ENCODE assay signal across 35 cellular contexts in genomic region chrX:149867488-149867887, GRCh38. TPM values are rescaled to one million over a fixed set of nuclear protein-coding genes. Genes with fewer than 3 reads are reported as not detected.
"Had no signal": no experiment of that assay in that cellular context is flagged by ENCODE, and none has a peak within 500 bp of the region (broad histone marks: within the 10 kb centered on the region; RNA-seq: fewer than 3 reads in every experiment).

No MANE protein-coding gene starts in this region.

- H3K4me1 Mint-ChIP-seq: nephron; neural progenitor cell; stimulated activated memory B cell treated with anti-CD40 and anti-IgM and Interleukin-4, amounts not matched to agents 10 μg/mL and 1 μg/mL and 100 μg/mL, for 72 hours had no signal

- H3K9ac ChIP-seq: neural progenitor cell, parathyroid adenoma had no signal

- H3K4me3 ChIP-seq: neural progenitor cell, ovary, psoas muscle, skin epidermis, smooth muscle cell, spleen, suprapubic skin, testis, tibial artery, transverse colon, upper lobe of right lung, uterus had no signal

- H3K4me3 Mint-ChIP-seq: natural killer cell; nephron; neural progenitor cell; stimulated activated memory B cell treated with anti-CD40 and anti-IgM and Interleukin-4, amounts not matched to agents 10 μg/mL and 1 μg/mL and 100 μg/mL, for 72 hours; stimulated activated naive CD8-positive, alpha-beta T cell treated with anti-CD3 and anti-CD28 coated beads, Interleukin-15, amount 100 ng/mL, for 72 hours; type B pancreatic cell had no signal

- H3K9me3 Mint-ChIP-seq: neural progenitor cell; stimulated activated naive CD8-positive, alpha-beta T cell treated with anti-CD3 and anti-CD28 coated beads, Interleukin-15, amount 100 ng/mL, for 72 hours; type B pancreatic cell had no signal

- H3K79me2 ChIP-seq: parathyroid adenoma had no signal

- DNase-seq: natural killer cell; occipital lobe; ovary; posterior cingulate gyrus; psoas muscle; right cardiac atrium; spleen; stimulated activated CD4-positive, alpha-beta T cell treated with anti-CD3 and anti-CD28 coated beads, Interleukin-12 subunit alpha, Interleukin-12 subunit beta, amount 100 ng/mL, for 4 hours; stimulated activated CD4-positive, alpha-beta T cell treated with anti-CD3 and anti-CD28 coated beads, Interleukin-1b, Interleukin-23, amount 100 ng/mL, for 48 hours; stimulated activated CD4-positive, alpha-beta T cell treated with anti-CD3 and anti-CD28 coated beads, Interleukin-4, amount 100 ng/mL, for 1 hour; stimulated activated CD4-positive, alpha-beta T cell treated with anti-CD3 and anti-CD28 coated beads, Interleukin-4, amount 100 ng/mL, for 4 hours; stimulated activated CD8-positive, alpha-beta memory T cell treated with anti-CD3 and anti-CD28 coated beads, Interleukin-4, amount 100 ng/mL, for 48 hours; stimulated activated naive CD4-positive, alpha-beta T cell; stimulated activated naive CD8-positive, alpha-beta T cell treated with anti-CD3 and anti-CD28 coated beads, Interleukin-15, amount 100 ng/mL, for 72 hours; stimulated activated naive CD8-positive, alpha-beta T cell treated with anti-CD3 and anti-CD28 coated beads, Interleukin-15, Interleukin-2, amounts not matched to agents 100 U/mL and 50 U/mL, for 24 hours; substantia nigra; testis; tibial artery; transverse colon; upper lobe of right lung; uterus had no signal

- H3K4me2 ChIP-seq: neural progenitor cell, smooth muscle cell had no signal

- H3K27ac Mint-ChIP-seq: natural killer cell; nephron; neural progenitor cell; progenitor cell of endocrine pancreas; stimulated activated memory B cell treated with anti-CD40 and anti-IgM and Interleukin-4, amounts not matched to agents 10 μg/mL and 1 μg/mL and 100 μg/mL, for 72 hours; stimulated activated naive CD8-positive, alpha-beta T cell treated with anti-CD3 and anti-CD28 coated beads, Interleukin-15, amount 100 ng/mL, for 72 hours; type B pancreatic cell had no signal

- H3K36me3 ChIP-seq: neural progenitor cell, ovary, spleen, suprapubic skin, tibial artery, transverse colon, upper lobe of right lung, uterus had no signal

- H3K9me3 ChIP-seq: ovary, psoas muscle, spleen, suprapubic skin, testis, tibial artery, transverse colon, upper lobe of right lung, uterus had no signal

- H3K27me3 ChIP-seq: neural progenitor cell, ovary, suprapubic skin, testis, tibial artery, transverse colon, upper lobe of right lung, uterus had no signal

- H3K27ac ChIP-seq: neural progenitor cell, ovary, parathyroid adenoma, psoas muscle, skin epidermis, spleen, suprapubic skin, testis, tibial artery, transverse colon, upper lobe of right lung, uterus had no signal

- ATAC-seq: natural killer cell; psoas muscle; right cardiac atrium; sciatic nerve; stimulated activated memory B cell treated with anti-CD40 and anti-IgM and Interleukin-4, amounts not matched to agents 10 μg/mL and 1 μg/mL and 100 μg/mL, for 72 hours; stimulated activated naive CD8-positive, alpha-beta T cell treated with anti-CD3 and anti-CD28 coated beads, Interleukin-15, amount 100 ng/mL, for 72 hours; stimulated activated naive CD8-positive, alpha-beta T cell treated with anti-CD3 and anti-CD28 coated beads, Interleukin-15, Interleukin-2, amounts not matched to agents 100 U/mL and 50 U/mL, for 24 hours; upper lobe of right lung had no signal

- H3K27me3 Mint-ChIP-seq: progenitor cell of endocrine pancreas, type B pancreatic cell had no signal

- H2AFZ ChIP-seq: neural progenitor cell, parathyroid adenoma had no signal

- H3K36me3 Mint-ChIP-seq: natural killer cell, neural progenitor cell, type B pancreatic cell had no signal

- H3K4me1 ChIP-seq: neural progenitor cell, parathyroid adenoma, psoas muscle, spleen, suprapubic skin, testis, tibial artery, transverse colon, upper lobe of right lung, uterus had no signal

RNA-seq across cellular contexts. Expression of gene MAGEA8, which starts 13.5 kb away (rescaled TPM):
- total RNA-seq: natural killer cell, occipital lobe, osteoblast, ovary, psoas muscle, renal cortical epithelial cell, right cardiac atrium, sciatic nerve, smooth muscle cell, spleen, suprapubic skin, transverse colon, upper lobe of right lung, urinary bladder, uterus had no signal
- polyA plus RNA-seq: neural cell, ovary, psoas muscle, right cardiac atrium, smooth muscle cell, spleen, urinary bladder had no signal
